In genomic region chr6:142827356-142827755, GRCh38 we compare ENCODE assay signal across 19 cellular contexts.
DNase-seq lines count a peak whose midpoint lies in the region; ATAC-seq, FAIRE-seq and TF ChIP-seq lines count a peak whose summit lies in the region.
"Had no signal": no experiment of that assay in that cellular context is flagged by ENCODE, and none has a peak within 500 bp of the region (broad histone marks: within the 10 kb centered on the region; RNA-seq: fewer than 3 reads in every experiment).

No MANE protein-coding gene starts in this region.

- POLR2A ChIA-PET in CD8-positive, alpha-beta T cell (lab: Charles Lee): interaction anchor here (0.7 to 1.3 kb wide), 3 partner anchors 8 to 32 kb away, joined by 3 read pairs; no protein-coding TSS in a partner anchor

- CTCF ChIA-PET in CD8-positive, alpha-beta T cell (lab: Charles Lee): interaction anchor here (0.6 to 1.3 kb wide), 2 partner anchors 33 to 116 kb away, joined by 3 read pairs; no protein-coding TSS in a partner anchor

- no peak for DNase-seq in CD8-positive, alpha-beta T cell
- no peak for DNase-seq in keratinocyte (ENCODE audit: low read depth, low spot score)
- DNase-seq in posterior vena cava (ENCODE audit: low spot score): peak; percentile 68
- DNase-seq in SHP77 treated with DMSO at 0.1 percent for 48 hours (lab: John Stamatoyannopoulos, UW): no peak
- DNase-seq in AG08395 (ENCODE audit: low spot score): no peak
- no peak for DNase-seq in OCI-M1 (lab: John Stamatoyannopoulos, UW)
- DNase-seq: activated CD4-positive, alpha-beta T cell treated with anti-CD3 and anti-CD28 coated beads, Interleukin-2, amount 10 ng/mL, durations not matched to agents 24 days and 14 days; AML-193; effector memory CD4-positive, alpha-beta T cell; foreskin melanocyte; GOT3; Karpas-422; NCI-H146; NCI-H510A treated with DMSO at 0.1 percent for 48 hours; stimulated activated CD4-positive, alpha-beta T cell treated with anti-CD3 and anti-CD28 coated beads, Interleukin-12 subunit alpha, Interleukin-12 subunit beta, amount 100 ng/mL, for 4 hours had no signal

- H3K27ac Mint-ChIP-seq in CD8-positive, alpha-beta T cell: peak overlapping the region; percentile 55
- H3K27ac Mint-ChIP-seq in brain: peak overlapping the region in 3 of 5 experiments; percentile 67 to 89 (median 89)
- H3K27ac Mint-ChIP-seq: activated CD4-positive, alpha-beta T cell treated with anti-CD3 and anti-CD28 coated beads, Interleukin-2, amount 10 ng/mL, durations not matched to agents 24 days and 14 days had no signal

- H3K4me3 ChIP-seq in CD8-positive, alpha-beta T cell (ENCODE audit: low read depth, low read length): no peak overlapping the region
- no peak overlapping the region for H3K4me3 ChIP-seq in keratinocyte (ENCODE audit: control insufficient read depth in 2 of 3, extremely low read depth in 1 of 3, insufficient read depth in 2 of 3, low read depth in 1 of 3, low read length in 3 of 3)

- FAIRE-seq in keratinocyte (lab: Jason Lieb, UNC): peak; percentile 79
- FAIRE-seq: islet of Langerhans had no signal

- no peak overlapping the region for H2AFZ ChIP-seq in keratinocyte (ENCODE audit: control insufficient read depth, low read length)

- H3K4me1 Mint-ChIP-seq in CD8-positive, alpha-beta T cell (ENCODE audit: low read depth): peaks cover 79% of the 10 kb centered on the region
- peaks cover 31% of the 10 kb centered on the region for H3K4me1 Mint-ChIP-seq in brain

- H3K9me1 ChIP-seq in keratinocyte (ENCODE audit: control insufficient read depth, extremely low read depth, insufficient read depth, low read length): no peaks in the 10 kb centered on the region

- H3K27me3 Mint-ChIP-seq in CD8-positive, alpha-beta T cell (ENCODE audit: low read depth): no peaks in the 10 kb centered on the region
- H3K27me3 Mint-ChIP-seq in brain: no peaks in the 10 kb centered on the region
- H3K27me3 Mint-ChIP-seq: activated CD4-positive, alpha-beta T cell treated with anti-CD3 and anti-CD28 coated beads, Interleukin-2, amount 10 ng/mL, durations not matched to agents 24 days and 14 days had no signal

- H3K9me3 Mint-ChIP-seq in CD8-positive, alpha-beta T cell: no peaks in the 10 kb centered on the region
- H3K9me3 Mint-ChIP-seq in brain: no peaks in the 10 kb centered on the region

- intact Hi-C loops in CD8-positive, alpha-beta T cell (cut with DNase I, micrococcal nuclease): no loop called here
- intact Hi-C loops in posterior vena cava (cut with DNase I): no loop called here

- H3K27me3 ChIP-seq in CD8-positive, alpha-beta T cell (ENCODE audit: insufficient read depth, low read length): no peaks in the 10 kb centered on the region
- no peaks in the 10 kb centered on the region for H3K27me3 ChIP-seq in keratinocyte (ENCODE audit: control insufficient read depth, extremely low read depth, insufficient read depth, low read length)

- no peak overlapping the region for H3K4me3 Mint-ChIP-seq in CD8-positive, alpha-beta T cell
- H3K4me3 Mint-ChIP-seq in brain: peak overlapping the region in 1 of 5 experiments; percentile 9
- H3K4me3 Mint-ChIP-seq: activated CD4-positive, alpha-beta T cell treated with anti-CD3 and anti-CD28 coated beads, Interleukin-2, amount 10 ng/mL, durations not matched to agents 24 days and 14 days had no signal

- peaks cover 2% of the 10 kb centered on the region for H3K79me2 ChIP-seq in keratinocyte (ENCODE audit: control insufficient read depth, insufficient read depth, low read length)

- no peaks in the 10 kb centered on the region for H4K20me1 ChIP-seq in keratinocyte (ENCODE audit: control insufficient read depth, extremely low read depth, insufficient read depth, low read length)

- peak overlapping the region; percentile 18 for H3K4me2 ChIP-seq in keratinocyte (ENCODE audit: control insufficient read depth, extremely low read depth, insufficient read depth, low read depth, low read length)

- dilution Hi-C loops in keratinocyte (cut with MboI; ENCODE audit: extremely low pct_ligation_motif_present, low sequenced_read_pairs): no loop called here

- H3K9me3 ChIP-seq in CD8-positive, alpha-beta T cell (ENCODE audit: low read length): no peaks in the 10 kb centered on the region
- H3K9me3 ChIP-seq in keratinocyte (ENCODE audit: control insufficient read depth, low read depth, low read length): no peaks in the 10 kb centered on the region

- H3K27ac ChIP-seq in CD8-positive, alpha-beta T cell (ENCODE audit: low read depth, low read length): no peak overlapping the region
- H3K27ac ChIP-seq in keratinocyte (ENCODE audit: control insufficient read depth, insufficient read depth, low read length): no peak overlapping the region
- H3K27ac ChIP-seq: HL-60 had no signal

- TF ChIP-seq CTCF in CD8-positive, alpha-beta T cell (IDR thresholded peaks at IDR 0.05): no peak
- TF ChIP-seq CTCF in brain (conservative IDR thresholded peaks at IDR 0.05) (no peak), keratinocyte (optimal IDR thresholded peaks at IDR 0.05 in 1 of 3, IDR thresholded peaks at IDR 0.05 in 1 of 3, conservative IDR thresholded peaks at IDR 0.05 in 1 of 3; ENCODE audit: extremely low read depth in 1 of 3, insufficient read depth in 2 of 3, low read length in 3 of 3) (no peak)

- H3K9ac ChIP-seq in keratinocyte (ENCODE audit: control insufficient read depth, extremely low read depth, insufficient read depth, low read length): no peak overlapping the region

- peaks cover 3% of the 10 kb centered on the region for H3K4me1 ChIP-seq in CD8-positive, alpha-beta T cell (ENCODE audit: insufficient read depth, low read length)
- H3K4me1 ChIP-seq in keratinocyte (ENCODE audit: control insufficient read depth, extremely low read depth, insufficient read depth, low read length): peaks cover 13% of the 10 kb centered on the region

- no peak for ATAC-seq in CD8-positive, alpha-beta T cell
- no peak for ATAC-seq in HG03175 (IDR thresholded peaks at IDR 0.05; ENCODE audit: unreplicated experiment)

- peaks cover 54% of the 10 kb centered on the region for H3K36me3 Mint-ChIP-seq in CD8-positive, alpha-beta T cell
- no peaks in the 10 kb centered on the region for H3K36me3 Mint-ChIP-seq in brain

- no peaks in the 10 kb centered on the region for H3K36me3 ChIP-seq in CD8-positive, alpha-beta T cell (ENCODE audit: insufficient read depth, low read length)
- no peaks in the 10 kb centered on the region for H3K36me3 ChIP-seq in keratinocyte (ENCODE audit: control insufficient read depth in 2 of 2, extremely low read depth in 1 of 2, insufficient read depth in 2 of 2, low read length in 2 of 2)
